ENCODE assay signal across 21 cellular contexts in the genomic region with DNA sequence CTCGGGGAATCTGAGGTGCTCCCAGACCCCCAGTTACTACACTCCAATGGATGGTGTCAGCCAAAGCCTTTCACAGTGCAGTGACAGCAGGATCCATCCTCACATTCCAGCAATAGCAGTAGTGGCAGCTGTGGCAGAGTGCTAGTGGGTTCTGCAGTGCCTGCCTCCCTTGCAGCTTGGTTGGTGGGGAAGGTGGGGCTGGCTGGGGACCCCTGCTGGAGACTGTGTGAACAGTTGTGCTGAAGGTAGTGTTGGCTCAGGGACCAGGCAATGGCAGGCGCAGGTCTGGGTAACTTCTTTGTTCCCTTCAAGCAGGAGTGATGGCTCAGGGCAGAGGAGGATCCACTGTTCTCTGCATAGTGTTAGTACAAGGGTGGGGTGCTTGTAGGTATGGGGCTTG.
A peak's percentile ranks its signal among the peaks of the same experiment; 100 is the strongest.
DNase-seq lines count a peak whose midpoint lies in the region; ATAC-seq and TF ChIP-seq lines count a peak whose summit lies in the region.
"Had no signal": no experiment of that assay in that cellular context is flagged by ENCODE, and none has a peak within 500 bp of the region (broad histone marks: within the 10 kb centered on the region; RNA-seq: fewer than 3 reads in every experiment).

No MANE protein-coding gene starts in this region.

- H3K36me3 Mint-ChIP-seq in activated CD8-positive, alpha-beta T cell treated with anti-CD3 and anti-CD28 coated beads for 36 hours (ENCODE audit: low read depth) = no peaks in the 10 kb centered on the region
- no peaks in the 10 kb centered on the region for H3K36me3 Mint-ChIP-seq in activated CD8-positive, alpha-beta T cell treated with anti-CD3 and anti-CD28 coated beads, Interleukin-2, amount 10 ng/mL, durations not matched to agents 7 days and 5 days (ENCODE audit: low read depth)

- H3K27ac ChIP-seq in OCI-LY7 (ENCODE audit: low read depth, low read length, poor library complexity, severe bottlenecking) (no peak overlapping the region), iPS DF 6.9 (ENCODE audit: low read length) (no peak overlapping the region), aorta (ENCODE audit: low read depth in 1 of 2, low read length in 2 of 2) (no peak overlapping the region)
- H3K27ac ChIP-seq: adrenal gland had no signal

- CTCF ChIA-PET in activated CD8-positive, alpha-beta T cell treated with anti-CD3 and anti-CD28 coated beads for 36 hours (lab: Charles Lee) = no interaction called here
- CTCF ChIA-PET in activated CD8-positive, alpha-beta T cell treated with anti-CD3 and anti-CD28 coated beads, Interleukin-2, amount 10 ng/mL, durations not matched to agents 7 days and 5 days (lab: Charles Lee) = no interaction called here
- CTCF ChIA-PET in OCI-LY7 (lab: Charles Lee; ENCODE audit: unreplicated experiment) = no interaction called here

- no peaks in the 10 kb centered on the region for H3K4me1 Mint-ChIP-seq in activated CD8-positive, alpha-beta T cell treated with anti-CD3 and anti-CD28 coated beads for 36 hours (ENCODE audit: low read depth)
- H3K4me1 Mint-ChIP-seq in activated CD8-positive, alpha-beta T cell treated with anti-CD3 and anti-CD28 coated beads, Interleukin-2, amount 10 ng/mL, durations not matched to agents 7 days and 5 days (ENCODE audit: low read depth) = no peaks in the 10 kb centered on the region
- H3K4me1 Mint-ChIP-seq: activated T-helper 17 cell treated with anti-CD3 and anti-CD28 coated beads, Interleukin-2, amount 50 U/mL, for 72 hours; central memory CD8-positive, alpha-beta T cell had no signal

- no peak overlapping the region for H3K4me3 ChIP-seq in OCI-LY7 (ENCODE audit: low read depth, low read length, poor library complexity, severe bottlenecking)
- H3K4me3 ChIP-seq in iPS DF 6.9 (ENCODE audit: low read length) = no peak overlapping the region
- H3K4me3 ChIP-seq in aorta (ENCODE audit: low read length in 2 of 2) = no peak overlapping the region
- H3K4me3 ChIP-seq: adrenal gland, HAP-1 had no signal

- no CpG with 5 or more reads among the region's 2 CpGs for WGBS in iPS DF 6.9 (ENCODE audit: insufficient coverage, insufficient read length)
- WGBS in aorta, 2 donors = 89 to 96% methylated on average over 2 of the region's 2 CpGs

- H3K79me2 ChIP-seq in OCI-LY7 (ENCODE audit: insufficient read depth, low read depth, low read length) = no peaks in the 10 kb centered on the region

- no peak for ATAC-seq in activated CD8-positive, alpha-beta T cell treated with anti-CD3 and anti-CD28 coated beads for 36 hours
- no peak for ATAC-seq in activated CD8-positive, alpha-beta T cell treated with anti-CD3 and anti-CD28 coated beads, Interleukin-2, amount 10 ng/mL, durations not matched to agents 7 days and 5 days
- ATAC-seq in aorta (ENCODE audit: low FRiP score) (peak; percentile 29), esophagus mucosa (no peak)
- ATAC-seq: activated T-helper 17 cell treated with anti-CD3 and anti-CD28 coated beads, Interleukin-2, amount 50 U/mL, for 72 hours; Panc1 had no signal

- no peak overlapping the region for H2AFZ ChIP-seq in OCI-LY7 (ENCODE audit: low read length)

- no peaks in the 10 kb centered on the region for H4K20me1 ChIP-seq in OCI-LY7 (ENCODE audit: insufficient read depth, low read length)

- no TSS peak for BruUV-seq in OCI-LY7 (replicated peaks; lab: Mats Ljungman, UMichigan)

- no peaks in the 10 kb centered on the region for H3K9me2 ChIP-seq in OCI-LY7 (ENCODE audit: insufficient read depth, low read length)

- H3K4me2 ChIP-seq in OCI-LY7 (ENCODE audit: low read length) = no peak overlapping the region

- H3K27ac Mint-ChIP-seq in activated CD8-positive, alpha-beta T cell treated with anti-CD3 and anti-CD28 coated beads for 36 hours = no peak overlapping the region
- H3K27ac Mint-ChIP-seq in activated CD8-positive, alpha-beta T cell treated with anti-CD3 and anti-CD28 coated beads, Interleukin-2, amount 10 ng/mL, durations not matched to agents 7 days and 5 days = no peak overlapping the region
- H3K27ac Mint-ChIP-seq: activated T-helper 17 cell treated with anti-CD3 and anti-CD28 coated beads, Interleukin-2, amount 50 U/mL, for 72 hours; CD4-positive, alpha-beta T cell had no signal

- H3K4me1 ChIP-seq in OCI-LY7 (ENCODE audit: insufficient read depth, low read length, poor library complexity, severe bottlenecking) = no peaks in the 10 kb centered on the region
- no peaks in the 10 kb centered on the region for H3K4me1 ChIP-seq in iPS DF 6.9 (ENCODE audit: control insufficient read depth, insufficient read depth, low read length)
- no peaks in the 10 kb centered on the region for H3K4me1 ChIP-seq in aorta (ENCODE audit: control insufficient read depth in 1 of 2, insufficient read depth in 2 of 2, low read length in 2 of 2)
- H3K4me1 ChIP-seq: adrenal gland, HAP-1 had no signal

- H3K9me3 Mint-ChIP-seq in activated CD8-positive, alpha-beta T cell treated with anti-CD3 and anti-CD28 coated beads for 36 hours = no peaks in the 10 kb centered on the region
- H3K9me3 Mint-ChIP-seq in activated CD8-positive, alpha-beta T cell treated with anti-CD3 and anti-CD28 coated beads, Interleukin-2, amount 10 ng/mL, durations not matched to agents 7 days and 5 days (ENCODE audit: insufficient read depth) = no peaks in the 10 kb centered on the region
- H3K9me3 Mint-ChIP-seq: activated T-helper 17 cell treated with anti-CD3 and anti-CD28 coated beads, Interleukin-2, amount 50 U/mL, for 72 hours had no signal

- H3K36me3 ChIP-seq in OCI-LY7 (ENCODE audit: insufficient read depth, low read length) (no peaks in the 10 kb centered on the region), iPS DF 6.9 (ENCODE audit: control insufficient read depth, insufficient read depth, low read length) (no peaks in the 10 kb centered on the region), aorta (ENCODE audit: control insufficient read depth in 1 of 2, insufficient read depth in 2 of 2, low read length in 1 of 2) (no peaks in the 10 kb centered on the region)
- H3K36me3 ChIP-seq: adrenal gland, HAP-1 had no signal

- intact Hi-C loops in activated CD8-positive, alpha-beta T cell treated with anti-CD3 and anti-CD28 coated beads for 36 hours (cut with micrococcal nuclease) = no loop called here
- intact Hi-C loops in OCI-LY7 (cut with micrococcal nuclease; ENCODE audit: unreplicated experiment) = no loop called here
- intact Hi-C loops in aorta (cut with DNase I) = no loop called here

- H3K27me3 Mint-ChIP-seq in activated CD8-positive, alpha-beta T cell treated with anti-CD3 and anti-CD28 coated beads for 36 hours = no peaks in the 10 kb centered on the region
- H3K27me3 Mint-ChIP-seq in activated CD8-positive, alpha-beta T cell treated with anti-CD3 and anti-CD28 coated beads, Interleukin-2, amount 10 ng/mL, durations not matched to agents 7 days and 5 days (ENCODE audit: low read depth) = no peaks in the 10 kb centered on the region
- H3K27me3 Mint-ChIP-seq: activated T-helper 17 cell treated with anti-CD3 and anti-CD28 coated beads, Interleukin-2, amount 50 U/mL, for 72 hours; CD4-positive, alpha-beta T cell; central memory CD8-positive, alpha-beta T cell had no signal

- peak; percentile 6 for DNase-seq in activated CD8-positive, alpha-beta T cell treated with anti-CD3 and anti-CD28 coated beads for 36 hours
- DNase-seq in activated CD8-positive, alpha-beta T cell treated with anti-CD3 and anti-CD28 coated beads, Interleukin-2, amount 10 ng/mL, durations not matched to agents 7 days and 5 days = no peak
- DNase-seq in OCI-LY7 (ENCODE audit: low spot score) (no peak), iPS DF 6.9 (ENCODE audit: low read depth, low spot score) (peak; percentile 13), aorta (peak; percentile 28 to 51), AG20443 (ENCODE audit: low spot score) (no peak), SHP77 treated with DMSO at 0.1 percent for 48 hours (lab: John Stamatoyannopoulos, UW) (no peak)
- DNase-seq: activated CD8-positive, alpha-beta memory T cell treated with anti-CD3 and anti-CD28 coated beads for 24 hours; adrenal gland; CD4-positive, alpha-beta T cell; effector memory CD4-positive, alpha-beta T cell; hypothalamus; NCI-H2081 treated with DMSO at 0.1 percent for 48 hours; NCI-H748 treated with DMSO at 0.1 percent for 48 hours; SW 1271; trophoblast cell had no signal

- H3K27me3 ChIP-seq in iPS DF 6.9 (ENCODE audit: control insufficient read depth, insufficient read depth, low read length) = no peaks in the 10 kb centered on the region
- no peaks in the 10 kb centered on the region for H3K27me3 ChIP-seq in aorta (ENCODE audit: control insufficient read depth in 1 of 2, insufficient read depth in 2 of 2, low read length in 1 of 2)
- H3K27me3 ChIP-seq: adrenal gland had no signal

- no peak for TF ChIP-seq CTCF in activated CD8-positive, alpha-beta T cell treated with anti-CD3 and anti-CD28 coated beads for 36 hours (IDR thresholded peaks at IDR 0.05)
- TF ChIP-seq CTCF in OCI-LY7 (conservative IDR thresholded peaks at IDR 0.05; ENCODE audit: low read length) = peak; percentile 35; the same call in 1 of the 2 replicates

- H3K4me3 Mint-ChIP-seq in activated CD8-positive, alpha-beta T cell treated with anti-CD3 and anti-CD28 coated beads for 36 hours = no peak overlapping the region
- no peak overlapping the region for H3K4me3 Mint-ChIP-seq in activated CD8-positive, alpha-beta T cell treated with anti-CD3 and anti-CD28 coated beads, Interleukin-2, amount 10 ng/mL, durations not matched to agents 7 days and 5 days
- H3K4me3 Mint-ChIP-seq: activated T-helper 17 cell treated with anti-CD3 and anti-CD28 coated beads, Interleukin-2, amount 50 U/mL, for 72 hours; CD4-positive, alpha-beta T cell; central memory CD8-positive, alpha-beta T cell had no signal

- H3K9me3 ChIP-seq in OCI-LY7 (ENCODE audit: low read length) (no peaks in the 10 kb centered on the region), iPS DF 6.9 (ENCODE audit: control insufficient read depth, insufficient read depth, low read length) (no peaks in the 10 kb centered on the region), aorta (ENCODE audit: control insufficient read depth, low read length) (peaks cover 2% of the 10 kb centered on the region)
- H3K9me3 ChIP-seq: adrenal gland, HAP-1 had no signal

- POLR2A ChIA-PET in activated CD8-positive, alpha-beta T cell treated with anti-CD3 and anti-CD28 coated beads for 36 hours (lab: Charles Lee) = no interaction called here
- POLR2A ChIA-PET in activated CD8-positive, alpha-beta T cell treated with anti-CD3 and anti-CD28 coated beads, Interleukin-2, amount 10 ng/mL, durations not matched to agents 7 days and 5 days (lab: Charles Lee) = no interaction called here
- POLR2A ChIA-PET in OCI-LY7 (lab: Charles Lee) = no interaction called here

Comparison
In these comparisons a context has a peak if more than half of its experiments do, and no peak if none do; other contexts are left out.
1. DNase-seq: peak in activated CD8-positive, alpha-beta T cell treated with anti-CD3 and anti-CD28 coated beads for 36 hours (single experiment), iPS DF 6.9 (single experiment) and aorta (2 of 2); none in activated CD8-positive, alpha-beta T cell treated with anti-CD3 and anti-CD28 coated beads, Interleukin-2, amount 10 ng/mL, durations not matched to agents 7 days and 5 days (single experiment), OCI-LY7 (single experiment), AG20443 (single experiment) and SHP77 treated with DMSO at 0.1 percent for 48 hours (single experiment).